ENCODE assay signal across 1 cellular context in genomic region chr3:52752045-52752660, GRCh38.
TF ChIP-seq lines count a peak whose summit lies in the region.

No MANE protein-coding gene starts in this region.

TF ChIP-seq in H1, 55 proteins besides CTCF, POLR2A, EP300 and RAD21:
- TF ChIP-seq RXRA (IDR thresholded peaks at IDR 0.05; ENCODE audit: insufficient read depth, low read depth, low read length) (no peak), MAFK (IDR thresholded peaks at IDR 0.05; ENCODE audit: low read depth, low read length) (0 out of 2 replicates have a peak, but pooled peaks have one; percentile 15)
TF ChIP-seq in H1: peak in this region for 1.
